11 cellular contexts compared by ENCODE assay signal in genomic region chr15:60000113-60000823, GRCh38. TPM values are rescaled to one million over a fixed set of nuclear protein-coding genes. Genes with fewer than 3 reads are reported as not detected.
DNase-seq lines count a peak whose midpoint lies in the region; ATAC-seq and TF ChIP-seq lines count a peak whose summit lies in the region.
"Had no signal": no experiment of that assay in that cellular context is flagged by ENCODE, and none has a peak within 500 bp of the region (broad histone marks: within the 10 kb centered on the region; RNA-seq: fewer than 3 reads in every experiment).

No MANE protein-coding gene starts in this region.

- no peak for ATAC-seq in GM21526 (IDR thresholded peaks at IDR 0.05; ENCODE audit: low FRiP score, unreplicated experiment)
- ATAC-seq: sciatic nerve had no signal

- H3K36me3 ChIP-seq in CD8-positive, alpha-beta memory T cell (ENCODE audit: insufficient read depth, low read length), result no peaks in the 10 kb centered on the region
- no peaks in the 10 kb centered on the region for H3K36me3 ChIP-seq in Peyer's patch

- peaks cover 34% of the 10 kb centered on the region for H3K4me1 ChIP-seq in CD8-positive, alpha-beta memory T cell (ENCODE audit: insufficient read depth, low read length)
- peaks cover 0 to 22% (median 8%) of the 10 kb centered on the region in 4 donors for H3K4me1 ChIP-seq in Peyer's patch

- peaks cover 97% of the 10 kb centered on the region for H3K27me3 ChIP-seq in CD8-positive, alpha-beta memory T cell (ENCODE audit: insufficient read depth, low read length, poor library complexity, severe bottlenecking)
- H3K27me3 ChIP-seq in Peyer's patch, result peaks cover 0 to 91% of the 10 kb centered on the region in 2 donors

- peak overlapping the region in 4 of 7 donors; percentile 7 to 64 (median 18) for H3K4me3 Mint-ChIP-seq in CD8-positive, alpha-beta memory T cell

- H3K9me3 Mint-ChIP-seq in CD8-positive, alpha-beta memory T cell, result peaks cover 18 to 41% (median 35%) of the 10 kb centered on the region in 5 donors

- DNase-seq in CD8-positive, alpha-beta memory T cell, result no peak
- DNase-seq in DMS53 treated with DMSO at 0.1 percent for 48 hours (lab: John Stamatoyannopoulos, UW; ENCODE audit: unreplicated experiment), result peak; percentile 52
- peak; percentile 58 for DNase-seq in NCI-H345 treated with DMSO at 0.1 percent for 48 hours (lab: John Stamatoyannopoulos, UW; ENCODE audit: unreplicated experiment)
- DNase-seq in RWPE1 (ENCODE audit: low spot score), result no peak
- no peak for DNase-seq in Peyer's patch
- DNase-seq: activated gamma-delta T cell treated with Interleukin-2 at 50 U/mL for 16 hours, T-helper 9 cell had no signal

- H3K27ac ChIP-seq in CD8-positive, alpha-beta memory T cell (ENCODE audit: low read depth, low read length), result no peak overlapping the region
- H3K27ac ChIP-seq in RWPE1 (no peak overlapping the region), Peyer's patch (no peak overlapping the region)

- CTCF ChIA-PET in CD8-positive, alpha-beta memory T cell (lab: Charles Lee), result no interaction called here
- CTCF ChIA-PET in RWPE1 (lab: Yijun Ruan, JAX), result no interaction called here

- peaks cover 0 to 3% (median 0%) of the 10 kb centered on the region in 3 donors for H3K36me3 Mint-ChIP-seq in CD8-positive, alpha-beta memory T cell

- TF ChIP-seq CTCF in RWPE1 (conservative IDR thresholded peaks at IDR 0.05; ENCODE audit: low read depth) (no peak), Peyer's patch (IDR thresholded peaks at IDR 0.05) (no peak)

- peaks cover 34 to 59% (median 58%) of the 10 kb centered on the region in 3 donors for H3K4me1 Mint-ChIP-seq in CD8-positive, alpha-beta memory T cell

- no peaks in the 10 kb centered on the region for H3K9me3 ChIP-seq in CD8-positive, alpha-beta memory T cell (ENCODE audit: low read length)
- H3K9me3 ChIP-seq in Peyer's patch, result peaks cover 0 to 3% (median 0%) of the 10 kb centered on the region in 4 donors

- peak overlapping the region in 3 of 8 donors; percentile 16 to 77 (median 47) for H3K27ac Mint-ChIP-seq in CD8-positive, alpha-beta memory T cell

- TF ChIP-seq POLR2A in Peyer's patch (IDR thresholded peaks at IDR 0.05), result no peak

- POLR2A ChIA-PET in CD8-positive, alpha-beta memory T cell (lab: Charles Lee), result interaction anchor here (0.7 kb wide), 1 partner anchor 21 kb away, joined by 7 read pairs; no protein-coding TSS in a partner anchor
- POLR2A ChIA-PET in RWPE1 (lab: Yijun Ruan, JAX; ENCODE audit: low non-redundant PET), result no interaction called here

- H3K4me3 ChIP-seq in CD8-positive, alpha-beta memory T cell (ENCODE audit: low read length), result no peak overlapping the region
- peak overlapping the region; percentile 20 for H3K4me3 ChIP-seq in iPS-11a (ENCODE audit: low read depth, low read length)
- H3K4me3 ChIP-seq in Peyer's patch, result no peak overlapping the region

- H3K27me3 Mint-ChIP-seq in CD8-positive, alpha-beta memory T cell, result peaks cover 95 to 96% of the 10 kb centered on the region in 2 donors

RNA-seq across cellular contexts. Expression of gene FOXB1, which starts 3.8 kb away (rescaled TPM):
- under 1 TPM; 0.33 to 0.37 TPM for total RNA-seq in CD8-positive, alpha-beta memory T cell
- polyA plus RNA-seq in CD8-positive, alpha-beta memory T cell, result 0.10 TPM
- total RNA-seq in Peyer's patch, result not detected
- total RNA-seq: glomerular endothelial cell, sciatic nerve had no signal

Comparison
In these comparisons a context has a peak if more than half of its experiments do, and no peak if none do; other contexts are left out.
1. DNase-seq: peak in DMS53 treated with DMSO at 0.1 percent for 48 hours (single experiment) and NCI-H345 treated with DMSO at 0.1 percent for 48 hours (single experiment); none in CD8-positive, alpha-beta memory T cell (0 of 5), RWPE1 (single experiment) and Peyer's patch (0 of 3).